Comparison of ENCODE assay signal across 21 cellular contexts in the genomic region with DNA sequence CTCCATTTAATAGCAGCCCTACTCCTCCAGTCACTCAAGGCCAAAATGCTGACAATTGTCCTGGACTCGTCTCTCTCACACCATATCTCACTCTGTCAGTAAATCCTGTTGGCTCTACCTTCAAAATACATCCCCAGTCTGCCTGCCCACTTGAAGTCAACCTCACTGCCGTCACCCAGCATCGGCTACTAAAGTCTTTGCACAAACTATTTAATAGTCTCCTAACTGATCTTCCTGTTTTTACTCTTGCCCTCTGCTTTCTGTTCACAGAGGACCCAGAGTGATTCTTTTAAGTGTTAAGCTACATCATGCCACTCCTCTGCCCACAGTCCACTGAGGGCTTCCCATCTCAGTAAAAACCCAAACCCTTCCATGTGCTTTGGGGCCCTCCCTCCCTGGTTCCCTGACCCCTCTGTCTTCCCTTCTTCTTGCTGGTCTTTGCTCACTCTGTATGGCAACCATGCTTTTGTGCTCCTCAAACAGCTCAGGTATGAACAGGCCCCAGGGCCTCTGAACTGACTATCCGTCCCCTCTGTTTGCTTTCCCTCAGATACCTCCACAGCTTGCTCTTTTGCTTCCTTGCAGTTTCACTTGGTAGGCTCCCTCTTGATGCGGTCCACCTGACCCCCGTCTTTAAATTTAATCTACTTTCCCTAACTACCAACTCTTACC. TPM values are rescaled to one million over a fixed set of nuclear protein-coding genes. Genes with fewer than 3 reads are reported as not detected.
"Had no signal": no experiment of that assay in that cellular context is flagged by ENCODE, and none has a peak within 500 bp of the region (broad histone marks: within the 10 kb centered on the region; RNA-seq: fewer than 3 reads in every experiment).

No MANE protein-coding gene starts in this region.

- ATAC-seq: activated T-cell treated with anti-CD3 and anti-CD28 coated beads, Interleukin-2, amount 50 U/mL, for 72 hours; body of pancreas had no signal

- H3K27ac Mint-ChIP-seq: activated CD4-positive, alpha-beta T cell treated with anti-CD3 and anti-CD28 coated beads, Interleukin-2, amount 10 ng/mL, durations not matched to agents 7 days and 5 days; activated naive CD8-positive, alpha-beta T cell treated with anti-CD3 and anti-CD28 coated beads for 36 hours; activated T-cell treated with anti-CD3 and anti-CD28 coated beads, Interleukin-2, amount 50 U/mL, for 72 hours; immature natural killer cell; progenitor cell of endocrine pancreas had no signal

- H3K9me3 ChIP-seq: body of pancreas, right atrium auricular region, transverse colon had no signal

- H3K27ac ChIP-seq: body of pancreas, right atrium auricular region, transverse colon had no signal

- H3K4me1 ChIP-seq: body of pancreas, right atrium auricular region, transverse colon had no signal

- H3K4me3 ChIP-seq: body of pancreas, right atrium auricular region, transverse colon had no signal

- H3K9me3 Mint-ChIP-seq: activated CD4-positive, alpha-beta T cell treated with anti-CD3 and anti-CD28 coated beads, Interleukin-2, amount 10 ng/mL, durations not matched to agents 7 days and 5 days; activated naive CD8-positive, alpha-beta T cell treated with anti-CD3 and anti-CD28 coated beads for 36 hours; activated T-cell treated with anti-CD3 and anti-CD28 coated beads, Interleukin-2, amount 50 U/mL, for 72 hours; central memory CD8-positive, alpha-beta T cell; immature natural killer cell had no signal

- H3K27me3 ChIP-seq: body of pancreas, right atrium auricular region, transverse colon had no signal

- H3K4me1 Mint-ChIP-seq: activated CD4-positive, alpha-beta T cell treated with anti-CD3 and anti-CD28 coated beads, Interleukin-2, amount 10 ng/mL, durations not matched to agents 7 days and 5 days; activated naive CD8-positive, alpha-beta T cell treated with anti-CD3 and anti-CD28 coated beads for 36 hours; central memory CD8-positive, alpha-beta T cell; immature natural killer cell had no signal

- FAIRE-seq: endothelial cell of umbilical vein had no signal

- DNase-seq: activated CD4-positive, alpha-beta T cell treated with anti-CD3 and anti-CD28 coated beads, Interleukin-2, amount 10 ng/mL, durations not matched to agents 7 days and 5 days; activated CD4-positive, CD25-positive, alpha-beta regulatory T cell; activated CD8-positive, alpha-beta memory T cell treated with anti-CD3 and anti-CD28 coated beads, Interleukin-2, amount 50 U/mL, for 48 hours; activated gamma-delta T cell treated with Interleukin-2 at 50 U/mL for 16 hours; activated naive CD8-positive, alpha-beta T cell treated with anti-CD3 and anti-CD28 coated beads for 36 hours; activated T-cell treated with anti-CD3 and anti-CD28 coated beads, Interleukin-2, amount 50 U/mL, for 72 hours; amygdala; body of pancreas; effector CD8-positive, alpha-beta T cell; foreskin melanocyte; head of caudate nucleus; immature natural killer cell; stimulated activated CD4-positive, alpha-beta T cell treated with anti-CD3 and anti-CD28 coated beads, Interleukin-15, amount 100 ng/mL, for 24 hours; stimulated activated CD4-positive, alpha-beta T cell treated with anti-CD3 and anti-CD28 coated beads, Interleukin-4, amount 100 ng/mL, for 1 hour; stimulated activated naive CD4-positive, alpha-beta T cell treated with Interleukin-2 at 50 U/mL for 16 hours; substantia nigra; transverse colon had no signal

- H3K4me3 Mint-ChIP-seq: activated CD4-positive, alpha-beta T cell treated with anti-CD3 and anti-CD28 coated beads, Interleukin-2, amount 10 ng/mL, durations not matched to agents 7 days and 5 days; activated naive CD8-positive, alpha-beta T cell treated with anti-CD3 and anti-CD28 coated beads for 36 hours; activated T-cell treated with anti-CD3 and anti-CD28 coated beads, Interleukin-2, amount 50 U/mL, for 72 hours; central memory CD8-positive, alpha-beta T cell; immature natural killer cell had no signal

- H3K27me3 Mint-ChIP-seq: activated naive CD8-positive, alpha-beta T cell treated with anti-CD3 and anti-CD28 coated beads for 36 hours; central memory CD8-positive, alpha-beta T cell; progenitor cell of endocrine pancreas had no signal

RNA-seq across cellular contexts. Expression of a gene that starts 34.1 kb away (rescaled TPM):
- total RNA-seq: endothelial cell of umbilical vein had no signal
- polyA plus RNA-seq: endothelial cell of umbilical vein had no signal
